In the genomic region with DNA sequence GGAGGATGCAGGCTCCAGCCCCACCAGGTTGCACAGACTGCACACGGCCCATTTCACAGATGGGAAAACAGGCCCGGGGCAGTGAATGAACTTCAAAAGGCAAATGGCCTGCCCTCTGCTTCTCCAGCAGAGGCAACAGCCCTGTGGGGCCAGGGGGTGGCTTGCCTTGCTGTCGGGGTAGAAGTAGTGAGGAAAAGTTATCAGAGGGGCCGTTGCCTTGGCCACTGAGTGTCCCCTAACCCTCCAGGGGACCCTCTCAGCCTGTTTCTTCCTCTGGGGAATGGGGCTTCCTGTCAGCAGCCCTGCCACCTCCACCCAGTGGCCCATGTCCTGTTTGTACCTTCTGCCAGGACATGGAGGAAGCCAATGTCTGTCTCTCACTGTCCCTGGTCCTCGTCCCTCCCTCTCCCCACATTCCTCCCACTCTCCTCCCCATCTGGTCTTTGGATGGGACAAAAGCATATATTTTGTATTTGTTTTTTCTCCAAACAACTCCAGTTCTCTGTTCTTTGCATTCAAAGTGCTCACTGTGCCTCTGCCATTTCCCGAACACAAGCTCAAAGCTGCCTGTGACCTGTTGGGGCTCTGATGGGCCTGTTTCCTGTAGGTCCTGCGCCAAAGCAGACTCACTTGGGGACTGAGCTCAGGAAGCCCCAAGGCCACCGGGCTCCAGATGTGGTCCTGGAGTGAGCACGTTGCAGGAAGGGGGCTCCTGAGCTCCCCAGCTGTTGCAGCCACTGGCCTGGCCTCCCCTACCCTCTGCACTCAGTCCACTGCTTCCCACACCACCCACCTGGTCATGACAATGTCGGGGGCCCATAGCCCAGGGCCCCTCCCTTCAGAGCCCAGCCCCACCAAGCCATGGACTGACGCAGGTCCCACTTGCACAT, we compare ENCODE assay signal across 15 cellular contexts. TPM values are rescaled to one million over a fixed set of nuclear protein-coding genes. Genes with fewer than 3 reads are reported as not detected.
DNase-seq lines count a peak whose midpoint lies in the region; ATAC-seq and TF ChIP-seq lines count a peak whose summit lies in the region.
"Had no signal": no experiment of that assay in that cellular context is flagged by ENCODE, and none has a peak within 500 bp of the region (broad histone marks: within the 10 kb centered on the region; RNA-seq: fewer than 3 reads in every experiment).

No MANE protein-coding gene starts in this region.

- DNase-seq in cardiac septum (ENCODE audit: low spot score) (peak; percentile 72), Right ventricle myocardium inferior (ENCODE audit: missing footprints) (no peak), left ventricle myocardium superior (peak; percentile 33), body of pancreas (no peak), erythroblast (lab: John Stamatoyannopoulos, UW) (no peak)
- DNase-seq in activated CD4-positive, alpha-beta memory T cell treated with anti-CD3 and anti-CD28 coated beads, Interleukin-2, amount 10 ng/mL, durations not matched to agents 7 days and 5 days: no peak
- DNase-seq in stimulated activated naive CD8-positive, alpha-beta T cell treated with anti-CD3 and anti-CD28 coated beads, Interleukin-15, amount 100 ng/mL, for 72 hours: no peak
- DNase-seq: DMS 273 treated with DMSO at 0.1 percent for 48 hours, mesenchymal stem cell, NCI-H1105 had no signal

- H3K27ac Mint-ChIP-seq in activated CD4-positive, alpha-beta memory T cell treated with anti-CD3 and anti-CD28 coated beads, Interleukin-2, amount 10 ng/mL, durations not matched to agents 7 days and 5 days: peak overlapping the region; percentile 67
- H3K27ac Mint-ChIP-seq in stimulated activated naive CD8-positive, alpha-beta T cell treated with anti-CD3 and anti-CD28 coated beads, Interleukin-15, amount 100 ng/mL, for 72 hours: peak overlapping the region; percentile 86 to 90
- H3K27ac Mint-ChIP-seq: brain, GM23338 had no signal

- H3K27ac ChIP-seq in body of pancreas: no peak overlapping the region
- H3K27ac ChIP-seq: ovary had no signal

- H3K4me1 ChIP-seq in body of pancreas: no peaks in the 10 kb centered on the region

- no peak overlapping the region for H3K4me3 Mint-ChIP-seq in activated CD4-positive, alpha-beta memory T cell treated with anti-CD3 and anti-CD28 coated beads, Interleukin-2, amount 10 ng/mL, durations not matched to agents 7 days and 5 days
- H3K4me3 Mint-ChIP-seq in stimulated activated naive CD8-positive, alpha-beta T cell treated with anti-CD3 and anti-CD28 coated beads, Interleukin-15, amount 100 ng/mL, for 72 hours: peak overlapping the region in 1 of 2 donors; percentile 21
- H3K4me3 Mint-ChIP-seq: brain, GM23338 had no signal

- no peaks in the 10 kb centered on the region for H3K27me3 Mint-ChIP-seq in activated CD4-positive, alpha-beta memory T cell treated with anti-CD3 and anti-CD28 coated beads, Interleukin-2, amount 10 ng/mL, durations not matched to agents 7 days and 5 days
- H3K27me3 Mint-ChIP-seq in stimulated activated naive CD8-positive, alpha-beta T cell treated with anti-CD3 and anti-CD28 coated beads, Interleukin-15, amount 100 ng/mL, for 72 hours: no peaks in the 10 kb centered on the region
- H3K27me3 Mint-ChIP-seq: brain had no signal

- intact Hi-C loops in cardiac septum (cut with DNase I) (no loop called here), Right ventricle myocardium inferior (cut with DNase I) (no loop called here), left ventricle myocardium superior (cut with micrococcal nuclease) (no loop called here), body of pancreas (cut with DNase I) (no loop called here)

- CTCF ChIA-PET in activated CD4-positive, alpha-beta memory T cell treated with anti-CD3 and anti-CD28 coated beads, Interleukin-2, amount 10 ng/mL, durations not matched to agents 7 days and 5 days (lab: Charles Lee): interaction anchor here (0.9 to 1.4 kb wide), 3 partner anchors 8 to 25 kb away, joined by 3 to 6 read pairs (median 4); no protein-coding TSS in a partner anchor

- peaks cover 26% of the 10 kb centered on the region for H3K4me1 Mint-ChIP-seq in activated CD4-positive, alpha-beta memory T cell treated with anti-CD3 and anti-CD28 coated beads, Interleukin-2, amount 10 ng/mL, durations not matched to agents 7 days and 5 days
- H3K4me1 Mint-ChIP-seq in stimulated activated naive CD8-positive, alpha-beta T cell treated with anti-CD3 and anti-CD28 coated beads, Interleukin-15, amount 100 ng/mL, for 72 hours: peaks cover 47% of the 10 kb centered on the region
- H3K4me1 Mint-ChIP-seq: brain, GM23338 had no signal

- ATAC-seq in Right ventricle myocardium inferior: no peak
- no peak for ATAC-seq in left ventricle myocardium superior
- ATAC-seq in stimulated activated naive CD8-positive, alpha-beta T cell treated with anti-CD3 and anti-CD28 coated beads, Interleukin-15, amount 100 ng/mL, for 72 hours: peak; percentile 8
- no peak for ATAC-seq in body of pancreas
- ATAC-seq in GM18519 (IDR thresholded peaks at IDR 0.05; ENCODE audit: low FRiP score, unreplicated experiment): no peak
- ATAC-seq: GM23338, HepG2 had no signal

- 64 to 78% methylated on average over 11 of the region's 11 CpGs for WGBS in body of pancreas, 2 donors

- H3K9me3 Mint-ChIP-seq in activated CD4-positive, alpha-beta memory T cell treated with anti-CD3 and anti-CD28 coated beads, Interleukin-2, amount 10 ng/mL, durations not matched to agents 7 days and 5 days: no peaks in the 10 kb centered on the region
- no peaks in the 10 kb centered on the region for H3K9me3 Mint-ChIP-seq in stimulated activated naive CD8-positive, alpha-beta T cell treated with anti-CD3 and anti-CD28 coated beads, Interleukin-15, amount 100 ng/mL, for 72 hours
- H3K9me3 Mint-ChIP-seq: brain, GM23338 had no signal

- peaks cover 43% of the 10 kb centered on the region for H3K36me3 Mint-ChIP-seq in activated CD4-positive, alpha-beta memory T cell treated with anti-CD3 and anti-CD28 coated beads, Interleukin-2, amount 10 ng/mL, durations not matched to agents 7 days and 5 days (ENCODE audit: low read depth)

- H3K4me3 ChIP-seq in body of pancreas: no peak overlapping the region
- H3K4me3 ChIP-seq: GM23338, ovary had no signal

- POLR2A ChIA-PET in activated CD4-positive, alpha-beta memory T cell treated with anti-CD3 and anti-CD28 coated beads, Interleukin-2, amount 10 ng/mL, durations not matched to agents 7 days and 5 days (lab: Charles Lee): interaction anchor here (0.9 to 2.1 kb wide), 3 partner anchors 10 to 342 kb away, joined by 3 to 8 read pairs (median 3); partner anchors contain the start of gene MAP4K2

- no peaks in the 10 kb centered on the region for H3K36me3 ChIP-seq in body of pancreas (replicated peaks in 1 of 2; ENCODE audit: insufficient read depth in 1 of 2, low read depth in 2 of 2)
- H3K36me3 ChIP-seq: ovary had no signal

- TF ChIP-seq POLR2A in body of pancreas (IDR thresholded peaks at IDR 0.05) (no peak), erythroblast (IDR thresholded peaks at IDR 0.05; ENCODE audit: low read length) (no peak)

- no peak for TF ChIP-seq CTCF in body of pancreas (IDR thresholded peaks at IDR 0.05)

- no peaks in the 10 kb centered on the region for H3K27me3 ChIP-seq in body of pancreas
- H3K27me3 ChIP-seq: ovary had no signal

- H3K9me3 ChIP-seq in body of pancreas: no peaks in the 10 kb centered on the region
- H3K9me3 ChIP-seq: ovary had no signal

RNA-seq across cellular contexts. Expression of gene MAP4K2, which starts 9.5 kb away (rescaled TPM):
- total RNA-seq in cardiac septum: 6.7 TPM
- total RNA-seq in Right ventricle myocardium inferior: 11.3 TPM
- 10 to 100 TPM; 95.6 to 98.0 TPM for total RNA-seq in activated CD4-positive, alpha-beta memory T cell treated with anti-CD3 and anti-CD28 coated beads, Interleukin-2, amount 10 ng/mL, durations not matched to agents 7 days and 5 days
- 8.6 TPM for total RNA-seq in left ventricle myocardium superior
- total RNA-seq in body of pancreas: 10 to 100 TPM; 10.4 to 18.1 TPM

RNA-seq across cellular contexts. Expression of gene SF1, which starts 15.2 kb away (rescaled TPM):
- total RNA-seq in cardiac septum (175 TPM), Right ventricle myocardium inferior (172 TPM), left ventricle myocardium superior (191 TPM), body of pancreas (100 to 1,000 TPM; 150 to 470 TPM)
- 100 to 1,000 TPM; 385 to 390 TPM for total RNA-seq in activated CD4-positive, alpha-beta memory T cell treated with anti-CD3 and anti-CD28 coated beads, Interleukin-2, amount 10 ng/mL, durations not matched to agents 7 days and 5 days

RNA-seq across cellular contexts. Expression of gene MEN1, which starts 16.8 kb away (rescaled TPM):
- total RNA-seq in cardiac septum: 8.6 TPM
- 8.4 TPM for total RNA-seq in Right ventricle myocardium inferior
- total RNA-seq in activated CD4-positive, alpha-beta memory T cell treated with anti-CD3 and anti-CD28 coated beads, Interleukin-2, amount 10 ng/mL, durations not matched to agents 7 days and 5 days: 10 to 100 TPM; 32.5 to 33.4 TPM
- 9.1 TPM for total RNA-seq in left ventricle myocardium superior
- total RNA-seq in body of pancreas: 10 to 100 TPM; 18.8 to 18.9 TPM

RNA-seq across cellular contexts. Expression of gene PYGM, which starts 33.7 kb away (rescaled TPM):
- 42.5 TPM for total RNA-seq in cardiac septum
- total RNA-seq in Right ventricle myocardium inferior: 179 TPM
- 1 to 10 TPM; 3.1 to 4.0 TPM for total RNA-seq in activated CD4-positive, alpha-beta memory T cell treated with anti-CD3 and anti-CD28 coated beads, Interleukin-2, amount 10 ng/mL, durations not matched to agents 7 days and 5 days
- 175 TPM for total RNA-seq in left ventricle myocardium superior
- 1 to 10 TPM in 1 of 2 donors, under 1 TPM in 1; 0.78 to 4.3 TPM for total RNA-seq in body of pancreas

RNA-seq across cellular contexts. Expression of gene RASGRP2, which starts 49.6 kb away (rescaled TPM):
- total RNA-seq in cardiac septum: 30.8 TPM
- total RNA-seq in Right ventricle myocardium inferior: 46.8 TPM
- total RNA-seq in activated CD4-positive, alpha-beta memory T cell treated with anti-CD3 and anti-CD28 coated beads, Interleukin-2, amount 10 ng/mL, durations not matched to agents 7 days and 5 days: 100 to 1,000 TPM; 179 to 183 TPM
- 44.5 TPM for total RNA-seq in left ventricle myocardium superior
- total RNA-seq in body of pancreas: 10 to 100 TPM in 1 of 2 donors, 1 to 10 TPM in 1; 4.6 to 17.9 TPM
- total RNA-seq: HepG2 had no signal

Comparison
In these comparisons a context has a peak if more than half of its experiments do, and no peak if none do; other contexts are left out.
1. DNase-seq: peak in cardiac septum (single experiment) and left ventricle myocardium superior (single experiment); none in Right ventricle myocardium inferior (single experiment), activated CD4-positive, alpha-beta memory T cell treated with anti-CD3 and anti-CD28 coated beads, Interleukin-2, amount 10 ng/mL, durations not matched to agents 7 days and 5 days (single experiment), stimulated activated naive CD8-positive, alpha-beta T cell treated with anti-CD3 and anti-CD28 coated beads, Interleukin-15, amount 100 ng/mL, for 72 hours (0 of 2), body of pancreas (0 of 4) and erythroblast (0 of 2).